Comparison of ENCODE assay signal across 1 cellular context in the genomic region with DNA sequence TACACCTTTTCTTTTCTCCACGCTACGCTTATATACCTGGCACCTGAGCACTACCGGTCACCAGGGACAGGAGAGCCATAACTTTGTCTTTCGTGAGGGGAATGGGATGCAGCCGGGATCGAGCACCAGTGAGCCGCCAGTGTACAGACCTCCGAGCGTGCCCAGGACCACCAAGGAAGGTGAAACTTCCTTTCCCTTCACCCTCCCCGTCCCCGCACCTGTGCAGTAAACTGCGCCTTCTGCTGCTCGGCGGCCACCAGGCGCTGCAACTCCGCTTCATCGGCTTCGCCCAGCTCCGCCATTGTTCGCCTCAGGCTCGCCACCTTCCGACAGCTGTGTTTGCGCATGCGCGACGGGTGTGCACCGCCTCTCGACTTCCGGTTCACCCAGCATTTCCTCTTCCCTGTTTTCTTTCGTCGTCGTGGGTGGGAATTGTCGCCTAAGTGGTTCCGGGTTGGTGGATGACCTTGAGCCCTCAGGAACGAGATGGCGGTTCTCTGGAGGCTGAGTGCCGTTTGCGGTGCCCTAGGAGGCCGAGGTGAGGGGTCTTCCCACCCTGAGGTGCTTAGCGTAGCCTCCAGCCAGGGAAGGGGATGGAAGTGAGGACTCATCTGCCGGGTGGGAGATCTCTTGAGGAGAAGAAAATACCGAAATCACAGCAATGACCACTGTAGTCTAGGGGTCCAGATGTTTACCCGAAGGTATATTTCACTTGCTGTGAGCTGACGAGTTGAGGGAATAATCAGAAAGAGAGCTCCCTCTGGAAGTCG.
TF ChIP-seq lines count a peak whose summit lies in the region.

TSS of gene SDHD (plus strand) at position 452 of the 770 bp plus-strand sequence. CDS start at position 487, 35 bp downstream.
A gene with protein sequence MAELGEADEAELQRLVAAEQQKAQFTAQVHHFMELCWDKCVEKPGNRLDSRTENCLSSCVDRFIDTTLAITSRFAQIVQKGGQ (minus strand): TSS at position 335 of the 770 bp plus-strand sequence. CDS start 33 bp downstream, at position 302.

TF ChIP-seq in K562, 482 proteins besides CTCF, POLR2A, EP300 and RAD21 (continued from another document and continues in another):
- TF ChIP-seq SNAPC5 (CRISPR knock-in tag; IDR thresholded peaks at IDR 0.05) (no peak), SREBF1 (IDR thresholded peaks at IDR 0.05; ENCODE audit: borderline replicate concordance, low read depth, low read length) (no peak), CREB3 (tag; conservative IDR thresholded peaks at IDR 0.05; ENCODE audit: low read depth) (no peak), ATF7 (IDR thresholded peaks at IDR 0.05) (peak; percentile 68), ZNF253 (CRISPR knock-in tag; conservative IDR thresholded peaks at IDR 0.05) (no peak), GATA2 (CRISPR knock-in tag; IDR thresholded peaks at IDR 0.05) (no peak), LEF1 (IDR thresholded peaks at IDR 0.05) (no peak), ZBTB1 (CRISPR knock-in tag; IDR thresholded peaks at IDR 0.05; ENCODE audit: borderline replicate concordance, low read depth) (no peak; the same call in 1 of the 2 replicates), BACH1 (tag; IDR thresholded peaks at IDR 0.05) (no peak), RAD51 (IDR thresholded peaks at IDR 0.05; ENCODE audit: borderline replicate concordance, low read depth) (no peak), ZNF347 (CRISPR knock-in tag; IDR thresholded peaks at IDR 0.05; ENCODE audit: low read depth) (no peak), OTX1 (CRISPR knock-in tag; IDR thresholded peaks at IDR 0.05) (no peak), HIVEP1 (CRISPR knock-in tag; IDR thresholded peaks at IDR 0.05) (no peak), ETV6 (IDR thresholded peaks at IDR 0.05; ENCODE audit: borderline replicate concordance in 1 of 2, low read depth in 2 of 2, low read length in 1 of 2) (no peak; a peak in 1 of 4 replicates), ETV6 (CRISPR knock-in tag; IDR thresholded peaks at IDR 0.05; ENCODE audit: borderline replicate concordance) (0 out of 2 replicates have a peak, but pooled peaks have one; percentile 34), ZNF324 (CRISPR knock-in tag; IDR thresholded peaks at IDR 0.05) (no peak), ZNF76 (CRISPR knock-in tag; IDR thresholded peaks at IDR 0.05; ENCODE audit: borderline replicate concordance) (no peak), ZBTB34 (CRISPR knock-in tag; IDR thresholded peaks at IDR 0.05) (no peak), DIDO1 (tag; IDR thresholded peaks at IDR 0.05; ENCODE audit: low read depth) (peak; percentile 75), YBX1 (IDR thresholded peaks at IDR 0.05) (no peak), CXXC5 (CRISPR knock-in tag; IDR thresholded peaks at IDR 0.05) (peak; percentile 40), ZNF174 (CRISPR knock-in tag; IDR thresholded peaks at IDR 0.05) (no peak)
- TF ChIP-seq, protein P1, sequence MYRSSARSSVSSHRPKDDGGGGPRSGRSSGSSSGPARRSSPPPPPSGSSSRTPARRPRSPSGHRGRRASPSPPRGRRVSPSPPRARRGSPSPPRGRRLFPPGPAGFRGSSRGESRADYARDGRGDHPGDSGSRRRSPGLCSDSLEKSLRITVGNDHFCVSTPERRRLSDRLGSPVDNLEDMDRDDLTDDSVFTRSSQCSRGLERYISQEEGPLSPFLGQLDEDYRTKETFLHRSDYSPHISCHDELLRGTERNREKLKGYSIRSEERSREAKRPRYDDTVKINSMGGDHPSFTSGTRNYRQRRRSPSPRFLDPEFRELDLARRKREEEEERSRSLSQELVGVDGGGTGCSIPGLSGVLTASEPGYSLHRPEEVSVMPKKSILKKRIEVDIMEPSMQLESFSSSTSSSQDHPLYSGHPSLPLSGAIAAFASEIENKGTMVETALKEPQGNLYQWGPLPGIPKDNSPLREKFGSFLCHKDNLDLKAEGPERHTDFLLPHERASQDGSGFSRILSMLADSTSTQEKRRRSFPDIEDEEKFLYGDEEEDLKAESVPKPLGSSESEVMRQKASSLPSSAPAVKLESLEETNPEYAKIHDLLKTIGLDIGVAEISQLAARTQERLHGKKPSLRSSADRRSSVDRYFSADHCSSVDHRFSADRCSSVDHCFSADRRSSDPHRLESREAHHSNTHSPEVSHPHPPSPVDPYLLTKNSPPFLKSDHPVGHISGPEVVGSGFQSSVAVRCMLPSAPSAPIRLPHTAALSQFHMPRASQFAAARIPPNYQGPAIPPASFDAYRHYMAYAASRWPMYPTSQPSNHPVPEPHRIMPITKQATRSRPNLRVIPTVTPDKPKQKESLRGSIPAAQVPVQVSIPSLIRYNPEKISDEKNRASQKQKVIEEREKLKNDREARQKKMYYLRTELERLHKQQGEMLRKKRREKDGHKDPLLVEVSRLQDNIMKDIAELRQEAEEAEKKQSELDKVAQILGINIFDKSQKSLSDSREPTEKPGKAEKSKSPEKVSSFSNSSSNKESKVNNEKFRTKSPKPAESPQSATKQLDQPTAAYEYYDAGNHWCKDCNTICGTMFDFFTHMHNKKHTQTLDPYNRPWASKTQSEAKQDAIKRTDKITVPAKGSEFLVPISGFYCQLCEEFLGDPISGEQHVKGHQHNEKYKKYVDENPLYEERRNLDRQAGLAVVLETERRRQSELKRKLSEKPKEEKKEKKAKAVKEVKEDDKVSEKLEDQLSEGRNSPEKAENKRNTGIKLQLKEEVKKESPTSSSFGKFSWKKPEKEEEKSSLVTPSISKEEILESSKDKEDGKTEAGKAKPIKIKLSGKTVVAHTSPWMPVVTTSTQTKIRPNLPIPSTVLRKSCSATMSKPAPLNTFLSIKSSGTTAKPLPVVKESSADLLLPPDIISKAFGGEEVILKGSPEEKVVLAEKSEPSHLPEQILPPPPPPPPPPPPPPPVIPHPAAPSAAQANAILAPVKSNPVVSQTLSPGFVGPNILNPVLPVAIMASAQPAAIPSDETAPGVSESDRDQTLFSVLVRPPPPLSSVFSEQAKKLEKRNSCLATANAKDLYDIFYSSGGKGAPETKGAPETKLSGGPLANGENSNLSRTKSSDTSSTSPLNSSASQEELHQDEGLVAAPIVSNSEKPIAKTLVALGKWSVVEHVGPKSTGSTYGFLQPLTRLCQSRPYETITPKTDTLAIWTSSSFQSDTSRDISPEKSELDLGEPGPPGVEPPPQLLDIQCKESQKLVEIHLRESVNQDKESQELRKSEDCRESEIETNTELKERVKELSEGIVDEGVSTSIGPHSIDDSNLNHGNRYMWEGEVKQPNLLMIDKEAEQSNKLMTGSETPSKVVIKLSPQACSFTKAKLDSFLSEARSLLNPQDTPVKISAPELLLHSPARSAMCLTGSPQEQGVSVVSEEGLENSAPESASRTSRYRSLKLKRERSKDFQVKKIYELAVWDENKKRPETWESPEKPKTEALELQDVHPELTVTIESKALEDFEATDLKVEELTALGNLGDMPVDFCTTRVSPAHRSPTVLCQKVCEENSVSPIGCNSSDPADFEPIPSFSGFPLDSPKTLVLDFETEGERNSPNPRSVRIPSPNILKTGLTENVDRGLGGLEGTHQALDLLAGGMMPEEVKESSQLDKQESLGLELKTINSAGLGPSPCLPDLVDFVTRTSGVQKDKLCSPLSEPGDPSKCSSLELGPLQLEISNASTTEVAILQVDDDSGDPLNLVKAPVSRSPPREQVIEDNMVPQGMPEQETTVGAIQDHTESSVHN (IDR thresholded peaks at IDR 0.05; ENCODE audit: borderline replicate concordance in 1 of 2, low read depth in 1 of 2) = no peak
- TF ChIP-seq, protein P2, sequence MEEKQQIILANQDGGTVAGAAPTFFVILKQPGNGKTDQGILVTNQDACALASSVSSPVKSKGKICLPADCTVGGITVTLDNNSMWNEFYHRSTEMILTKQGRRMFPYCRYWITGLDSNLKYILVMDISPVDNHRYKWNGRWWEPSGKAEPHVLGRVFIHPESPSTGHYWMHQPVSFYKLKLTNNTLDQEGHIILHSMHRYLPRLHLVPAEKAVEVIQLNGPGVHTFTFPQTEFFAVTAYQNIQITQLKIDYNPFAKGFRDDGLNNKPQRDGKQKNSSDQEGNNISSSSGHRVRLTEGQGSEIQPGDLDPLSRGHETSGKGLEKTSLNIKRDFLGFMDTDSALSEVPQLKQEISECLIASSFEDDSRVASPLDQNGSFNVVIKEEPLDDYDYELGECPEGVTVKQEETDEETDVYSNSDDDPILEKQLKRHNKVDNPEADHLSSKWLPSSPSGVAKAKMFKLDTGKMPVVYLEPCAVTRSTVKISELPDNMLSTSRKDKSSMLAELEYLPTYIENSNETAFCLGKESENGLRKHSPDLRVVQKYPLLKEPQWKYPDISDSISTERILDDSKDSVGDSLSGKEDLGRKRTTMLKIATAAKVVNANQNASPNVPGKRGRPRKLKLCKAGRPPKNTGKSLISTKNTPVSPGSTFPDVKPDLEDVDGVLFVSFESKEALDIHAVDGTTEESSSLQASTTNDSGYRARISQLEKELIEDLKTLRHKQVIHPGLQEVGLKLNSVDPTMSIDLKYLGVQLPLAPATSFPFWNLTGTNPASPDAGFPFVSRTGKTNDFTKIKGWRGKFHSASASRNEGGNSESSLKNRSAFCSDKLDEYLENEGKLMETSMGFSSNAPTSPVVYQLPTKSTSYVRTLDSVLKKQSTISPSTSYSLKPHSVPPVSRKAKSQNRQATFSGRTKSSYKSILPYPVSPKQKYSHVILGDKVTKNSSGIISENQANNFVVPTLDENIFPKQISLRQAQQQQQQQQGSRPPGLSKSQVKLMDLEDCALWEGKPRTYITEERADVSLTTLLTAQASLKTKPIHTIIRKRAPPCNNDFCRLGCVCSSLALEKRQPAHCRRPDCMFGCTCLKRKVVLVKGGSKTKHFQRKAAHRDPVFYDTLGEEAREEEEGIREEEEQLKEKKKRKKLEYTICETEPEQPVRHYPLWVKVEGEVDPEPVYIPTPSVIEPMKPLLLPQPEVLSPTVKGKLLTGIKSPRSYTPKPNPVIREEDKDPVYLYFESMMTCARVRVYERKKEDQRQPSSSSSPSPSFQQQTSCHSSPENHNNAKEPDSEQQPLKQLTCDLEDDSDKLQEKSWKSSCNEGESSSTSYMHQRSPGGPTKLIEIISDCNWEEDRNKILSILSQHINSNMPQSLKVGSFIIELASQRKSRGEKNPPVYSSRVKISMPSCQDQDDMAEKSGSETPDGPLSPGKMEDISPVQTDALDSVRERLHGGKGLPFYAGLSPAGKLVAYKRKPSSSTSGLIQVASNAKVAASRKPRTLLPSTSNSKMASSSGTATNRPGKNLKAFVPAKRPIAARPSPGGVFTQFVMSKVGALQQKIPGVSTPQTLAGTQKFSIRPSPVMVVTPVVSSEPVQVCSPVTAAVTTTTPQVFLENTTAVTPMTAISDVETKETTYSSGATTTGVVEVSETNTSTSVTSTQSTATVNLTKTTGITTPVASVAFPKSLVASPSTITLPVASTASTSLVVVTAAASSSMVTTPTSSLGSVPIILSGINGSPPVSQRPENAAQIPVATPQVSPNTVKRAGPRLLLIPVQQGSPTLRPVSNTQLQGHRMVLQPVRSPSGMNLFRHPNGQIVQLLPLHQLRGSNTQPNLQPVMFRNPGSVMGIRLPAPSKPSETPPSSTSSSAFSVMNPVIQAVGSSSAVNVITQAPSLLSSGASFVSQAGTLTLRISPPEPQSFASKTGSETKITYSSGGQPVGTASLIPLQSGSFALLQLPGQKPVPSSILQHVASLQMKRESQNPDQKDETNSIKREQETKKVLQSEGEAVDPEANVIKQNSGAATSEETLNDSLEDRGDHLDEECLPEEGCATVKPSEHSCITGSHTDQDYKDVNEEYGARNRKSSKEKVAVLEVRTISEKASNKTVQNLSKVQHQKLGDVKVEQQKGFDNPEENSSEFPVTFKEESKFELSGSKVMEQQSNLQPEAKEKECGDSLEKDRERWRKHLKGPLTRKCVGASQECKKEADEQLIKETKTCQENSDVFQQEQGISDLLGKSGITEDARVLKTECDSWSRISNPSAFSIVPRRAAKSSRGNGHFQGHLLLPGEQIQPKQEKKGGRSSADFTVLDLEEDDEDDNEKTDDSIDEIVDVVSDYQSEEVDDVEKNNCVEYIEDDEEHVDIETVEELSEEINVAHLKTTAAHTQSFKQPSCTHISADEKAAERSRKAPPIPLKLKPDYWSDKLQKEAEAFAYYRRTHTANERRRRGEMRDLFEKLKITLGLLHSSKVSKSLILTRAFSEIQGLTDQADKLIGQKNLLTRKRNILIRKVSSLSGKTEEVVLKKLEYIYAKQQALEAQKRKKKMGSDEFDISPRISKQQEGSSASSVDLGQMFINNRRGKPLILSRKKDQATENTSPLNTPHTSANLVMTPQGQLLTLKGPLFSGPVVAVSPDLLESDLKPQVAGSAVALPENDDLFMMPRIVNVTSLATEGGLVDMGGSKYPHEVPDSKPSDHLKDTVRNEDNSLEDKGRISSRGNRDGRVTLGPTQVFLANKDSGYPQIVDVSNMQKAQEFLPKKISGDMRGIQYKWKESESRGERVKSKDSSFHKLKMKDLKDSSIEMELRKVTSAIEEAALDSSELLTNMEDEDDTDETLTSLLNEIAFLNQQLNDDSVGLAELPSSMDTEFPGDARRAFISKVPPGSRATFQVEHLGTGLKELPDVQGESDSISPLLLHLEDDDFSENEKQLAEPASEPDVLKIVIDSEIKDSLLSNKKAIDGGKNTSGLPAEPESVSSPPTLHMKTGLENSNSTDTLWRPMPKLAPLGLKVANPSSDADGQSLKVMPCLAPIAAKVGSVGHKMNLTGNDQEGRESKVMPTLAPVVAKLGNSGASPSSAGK (IDR thresholded peaks at IDR 0.05) = no peak; the same call in 1 of the 2 replicates
- TF ChIP-seq, protein P3, sequence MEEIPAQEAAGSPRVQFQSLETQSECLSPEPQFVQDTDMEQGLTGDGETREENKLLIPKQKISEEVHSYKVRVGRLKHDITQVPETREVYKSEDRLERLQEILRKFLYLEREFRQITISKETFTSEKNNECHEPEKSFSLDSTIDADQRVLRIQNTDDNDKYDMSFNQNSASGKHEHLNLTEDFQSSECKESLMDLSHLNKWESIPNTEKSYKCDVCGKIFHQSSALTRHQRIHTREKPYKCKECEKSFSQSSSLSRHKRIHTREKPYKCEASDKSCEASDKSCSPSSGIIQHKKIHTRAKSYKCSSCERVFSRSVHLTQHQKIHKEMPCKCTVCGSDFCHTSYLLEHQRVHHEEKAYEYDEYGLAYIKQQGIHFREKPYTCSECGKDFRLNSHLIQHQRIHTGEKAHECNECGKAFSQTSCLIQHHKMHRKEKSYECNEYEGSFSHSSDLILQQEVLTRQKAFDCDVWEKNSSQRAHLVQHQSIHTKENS (CRISPR knock-in tag; IDR thresholded peaks at IDR 0.05) = no peak
